In genomic region chr6:75397806-75398465, GRCh38 we compare ENCODE assay signal across 1 cellular context.
A peak's percentile ranks its signal among the peaks of the same experiment; 100 is the strongest.
TF ChIP-seq lines count a peak whose summit lies in the region.

No MANE protein-coding gene starts in this region.

TF ChIP-seq in SK-N-SH, 30 proteins besides CTCF, POLR2A, EP300 and RAD21 (continued from another document):
- TF ChIP-seq PBX3 (IDR thresholded peaks at IDR 0.05): peak; percentile 84
- TF ChIP-seq TCF12 (IDR thresholded peaks at IDR 0.05): peak; percentile 85
- TF ChIP-seq FOXM1 (IDR thresholded peaks at IDR 0.05; ENCODE audit: low read depth): no peak; the same call in 1 of the 2 replicates
- TF ChIP-seq MAX (IDR thresholded peaks at IDR 0.05; ENCODE audit: low read depth): no peak
- no peak for TF ChIP-seq IRF3 (IDR thresholded peaks at IDR 0.05; ENCODE audit: low read depth, low read length)
- TF ChIP-seq JUND (IDR thresholded peaks at IDR 0.05): peak; percentile 61; the same call in 1 of the 2 replicates
- peak; percentile 21; the same call in 1 of the 2 replicates for TF ChIP-seq POLR2AphosphoS5 (IDR thresholded peaks at IDR 0.05; ENCODE audit: low read depth, low read length)
- TF ChIP-seq CHD2 (IDR thresholded peaks at IDR 0.05; ENCODE audit: low read length, partially characterized antibody): no peak
- no peak for TF ChIP-seq ELF1 (IDR thresholded peaks at IDR 0.05)
- no peak for TF ChIP-seq NRF1 (IDR thresholded peaks at IDR 0.05; ENCODE audit: low read depth, low read length)
